ENCODE assay signal across 16 cellular contexts in the genomic region with DNA sequence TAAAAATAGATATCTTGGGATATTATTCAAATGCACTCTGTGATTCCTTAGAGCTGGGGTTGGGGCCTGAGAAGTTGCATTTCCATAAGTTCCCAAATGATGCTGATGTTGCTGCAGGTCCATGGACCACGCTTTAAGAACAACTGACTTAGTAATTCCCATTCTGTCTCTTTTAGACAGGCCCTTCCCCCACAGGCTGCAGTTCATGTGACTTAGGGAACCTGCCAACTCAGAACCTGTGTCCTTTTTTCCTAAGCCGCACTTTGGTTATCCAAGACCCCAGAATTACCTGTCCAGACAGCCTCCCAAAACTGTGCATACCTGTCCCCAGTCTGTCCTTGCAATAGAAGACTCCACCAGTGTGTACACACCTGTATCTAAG. TPM values are rescaled to one million over a fixed set of nuclear protein-coding genes. Genes with fewer than 3 reads are reported as not detected.
DNase-seq lines count a peak whose midpoint lies in the region; ATAC-seq and TF ChIP-seq lines count a peak whose summit lies in the region.
"Had no signal": no experiment of that assay in that cellular context is flagged by ENCODE, and none has a peak within 500 bp of the region (broad histone marks: within the 10 kb centered on the region; RNA-seq: fewer than 3 reads in every experiment).

No MANE protein-coding gene starts in this region.

- H3K36me3 ChIP-seq in HCT116 (ENCODE audit: control insufficient read depth in 1 of 2, insufficient read depth in 2 of 2, low read length in 2 of 2), result no peaks in the 10 kb centered on the region
- no peaks in the 10 kb centered on the region for H3K36me3 ChIP-seq in adipocyte (ENCODE audit: control insufficient read depth, insufficient read depth, low read length, severe bottlenecking)
- H3K36me3 ChIP-seq in fibroblast of lung (ENCODE audit: control insufficient read depth, insufficient read depth, low read length), result no peaks in the 10 kb centered on the region
- no peaks in the 10 kb centered on the region for H3K36me3 ChIP-seq in smooth muscle cell (ENCODE audit: low read depth)

- no peaks in the 10 kb centered on the region for H3K9me2 ChIP-seq in HCT116 (ENCODE audit: insufficient read depth)

- intact Hi-C loops in HCT116 (cut with micrococcal nuclease), result no loop called here

- H3F3A ChIP-seq in smooth muscle cell (ENCODE audit: low read depth), result peaks cover 5% of the 10 kb centered on the region

- H3K4me1 ChIP-seq in HCT116 (ENCODE audit: control insufficient read depth in 1 of 2, insufficient read depth in 2 of 2, low read length in 2 of 2), result peaks cover 14 to 34% of the 10 kb centered on the region in 2 experiments; a peak in 3 of 4 replicates
- peaks cover 35% of the 10 kb centered on the region for H3K4me1 ChIP-seq in adipocyte (ENCODE audit: control insufficient read depth, insufficient read depth, low read length)
- peaks cover 24% of the 10 kb centered on the region for H3K4me1 ChIP-seq in fibroblast of lung (ENCODE audit: control insufficient read depth, extremely low read depth, insufficient read depth, low read length)
- H3K4me1 ChIP-seq in smooth muscle cell (ENCODE audit: low read depth), result no peaks in the 10 kb centered on the region

- no TSS peak for BruUV-seq in HCT116 (replicated peaks; lab: Mats Ljungman, UMichigan)

- POLR2A ChIA-PET in HCT116 (lab: Charles Lee), result no interaction called here

- H3K27me3 ChIP-seq in HCT116 (ENCODE audit: insufficient read depth, low read length) (no peaks in the 10 kb centered on the region), adipocyte (replicated peaks; ENCODE audit: control insufficient read depth, insufficient read depth, low read length) (no peaks in the 10 kb centered on the region), fibroblast of lung (ENCODE audit: control insufficient read depth, insufficient read depth, low read length) (no peaks in the 10 kb centered on the region), smooth muscle cell (ENCODE audit: low read depth) (no peaks in the 10 kb centered on the region)

- CTCF ChIA-PET in HCT116 (lab: Charles Lee), result no interaction called here

- no peak overlapping the region for H3K4me3 ChIP-seq in HCT116 (replicated peaks in 1 of 2; ENCODE audit: low read depth in 1 of 2, low read length in 2 of 2)
- H3K4me3 ChIP-seq in adipocyte (ENCODE audit: low read length), result peak overlapping the region; percentile 31
- no peak overlapping the region for H3K4me3 ChIP-seq in fibroblast of lung (replicated peaks in 1 of 4; ENCODE audit: control extremely low read depth in 1 of 4, insufficient read depth in 1 of 4, low read depth in 3 of 4, low read length in 4 of 4)
- no peak overlapping the region for H3K4me3 ChIP-seq in smooth muscle cell

- no peak for TF ChIP-seq RAD21 in HCT116 (IDR thresholded peaks at IDR 0.05; ENCODE audit: low read depth)

- H2AFZ ChIP-seq in HCT116 (ENCODE audit: low read depth, low read length, poor library complexity, severe bottlenecking) (no peak overlapping the region), fibroblast of lung (ENCODE audit: low read length) (no peak overlapping the region), smooth muscle cell (ENCODE audit: low read depth) (no peak overlapping the region)

- RAD21 ChIA-PET in HCT116 (lab: Charles Lee; ENCODE audit: low non-redundant PET in 1 of 2, low total read pairs in 2 of 2, uncharacterized antibody in 2 of 2, unreplicated experiment in 2 of 2), result no interaction called here

- no peaks in the 10 kb centered on the region for H4K20me1 ChIP-seq in HCT116 (ENCODE audit: insufficient read depth)
- H4K20me1 ChIP-seq in fibroblast of lung (ENCODE audit: control insufficient read depth, extremely low read depth, insufficient read depth, low read length), result no peaks in the 10 kb centered on the region
- no peaks in the 10 kb centered on the region for H4K20me1 ChIP-seq in smooth muscle cell (ENCODE audit: low read depth)

- no peaks in the 10 kb centered on the region for H3K79me2 ChIP-seq in HCT116 (ENCODE audit: insufficient read depth, low read length)
- H3K79me2 ChIP-seq in fibroblast of lung (ENCODE audit: control insufficient read depth, insufficient read depth, low read length), result peaks cover 12% of the 10 kb centered on the region
- H3K79me2 ChIP-seq in smooth muscle cell (ENCODE audit: low read depth), result no peaks in the 10 kb centered on the region

- peak overlapping the region; percentile 32 for H3K4me2 ChIP-seq in HCT116 (ENCODE audit: low read length)
- H3K4me2 ChIP-seq in fibroblast of lung (ENCODE audit: extremely low read depth, insufficient read depth, low read length), result peak overlapping the region; percentile 66
- peak overlapping the region; percentile 34 for H3K4me2 ChIP-seq in smooth muscle cell

- H3K27ac ChIP-seq in HCT116 (ENCODE audit: low read depth, low read length) (peak overlapping the region; percentile 79), fibroblast of lung (ENCODE audit: insufficient read depth, low read length) (peak overlapping the region; percentile 66), smooth muscle cell (ENCODE audit: low read depth) (peak overlapping the region; percentile 79)

- H3K9me3 ChIP-seq in HCT116 (ENCODE audit: control insufficient read depth in 1 of 2, insufficient read depth in 1 of 2, low read depth in 1 of 2, low read length in 2 of 2) (peaks cover 0 to 9% of the 10 kb centered on the region in 2 experiments; a peak in 2 of 4 replicates), adipocyte (ENCODE audit: control insufficient read depth, low read length) (no peaks in the 10 kb centered on the region), fibroblast of lung (ENCODE audit: control insufficient read depth, insufficient read depth, low read depth, low read length) (no peaks in the 10 kb centered on the region), smooth muscle cell (replicated peaks; ENCODE audit: low read depth) (no peaks in the 10 kb centered on the region)

- TF ChIP-seq POLR2A in HCT116 (IDR thresholded peaks at IDR 0.05; ENCODE audit: borderline replicate concordance, extremely low read depth, insufficient read depth, insufficient read length), result no peak

- H3K9ac ChIP-seq in HCT116 (ENCODE audit: low read length), result peak overlapping the region; percentile 44
- H3K9ac ChIP-seq in adipocyte (ENCODE audit: low read length), result peak overlapping the region; percentile 71
- no peak overlapping the region for H3K9ac ChIP-seq in fibroblast of lung (ENCODE audit: insufficient read depth, low read length)
- no peak overlapping the region for H3K9ac ChIP-seq in smooth muscle cell (ENCODE audit: low read depth)

- 97% methylated on average over 2 of the region's 2 CpGs for WGBS in smooth muscle cell (ENCODE audit: low lambda C conversion rate)

- no peak for ATAC-seq in HCT116
- no peak for ATAC-seq in GM21526 (IDR thresholded peaks at IDR 0.05; ENCODE audit: low FRiP score, unreplicated experiment)
- ATAC-seq in GM21367 (IDR thresholded peaks at IDR 0.05; ENCODE audit: unreplicated experiment), result no peak
- no peak for ATAC-seq in esophagus mucosa

- no peak for TF ChIP-seq CTCF in HCT116 (IDR thresholded peaks at IDR 0.05 in 2 of 3, conservative IDR thresholded peaks at IDR 0.05 in 1 of 3; ENCODE audit: borderline replicate concordance in 1 of 3, insufficient read depth in 1 of 3, low read depth in 2 of 3, low read length in 2 of 3)
- no peak for TF ChIP-seq CTCF in fibroblast of lung (conservative IDR thresholded peaks at IDR 0.05 in 1 of 2, IDR thresholded peaks at IDR 0.05 in 1 of 2; ENCODE audit: low read depth in 1 of 2, low read length in 2 of 2)
- TF ChIP-seq CTCF in smooth muscle cell (IDR thresholded peaks at IDR 0.05; ENCODE audit: borderline replicate concordance, insufficient read depth, poor library complexity, severe bottlenecking), result no peak

- DNase-seq in HCT116 (ENCODE audit: low read depth, low spot score) (no peak), adipocyte (ENCODE audit: low read depth) (no peak), fibroblast of lung (ENCODE audit: low read depth in 2 of 2) (no peak), smooth muscle cell (lab: John Stamatoyannopoulos, UW; ENCODE audit: unreplicated experiment) (no peak), NCI-H345 (lab: John Stamatoyannopoulos, UW) (no peak)
- DNase-seq: CD8-positive, alpha-beta memory T cell; DMS 273 treated with DMSO at 0.1 percent for 48 hours; NCI-H146; NCI-H2107; NCI-H69; SHP77 had no signal

TF ChIP-seq in HCT116, 20 proteins besides CTCF, POLR2A, EP300 and RAD21:
- TF ChIP-seq EZH2 (IDR thresholded peaks at IDR 0.05) (no peak), YY1 (IDR thresholded peaks at IDR 0.05; ENCODE audit: extremely low read depth, insufficient replicate concordance, low read depth, low read length) (no peak)

RNA-seq across cellular contexts. Expression of a gene that starts 1.7 kb away (rescaled TPM):
- 0.66 TPM for total RNA-seq in HCT116 (2021; ENCODE audit: unreplicated experiment)
- 0.65 and 0.69 TPM in 2 replicates for polyA plus RNA-seq in HCT116 (2012)
- 19.0 and 45.1 TPM in 2 replicates for total RNA-seq in fibroblast of lung
- 87.4 and 137 TPM in 2 replicates for polyA plus RNA-seq in fibroblast of lung
- polyA plus RNA-seq in fibroblast of lung (2012), result 52.6 and 83.8 TPM in 2 replicates
- polyA minus RNA-seq in fibroblast of lung (ENCODE audit: low replicate concordance), result 21.0 and 23.8 TPM in 2 replicates
- 0.36 TPM in 1 of 2 replicates, not detected in the other for total RNA-seq in smooth muscle cell
- 0.29 TPM in 1 of 2 replicates, not detected in the other for polyA plus RNA-seq in smooth muscle cell
- 0.40 TPM for total RNA-seq in esophagus mucosa
- total RNA-seq: CD8-positive, alpha-beta memory T cell had no signal
- polyA plus RNA-seq: CD8-positive, alpha-beta memory T cell; IgD-negative memory B cell had no signal

RNA-seq across cellular contexts. Expression of a gene that starts 34.4 kb away (rescaled TPM):
- total RNA-seq in HCT116 (2021; ENCODE audit: unreplicated experiment) (not detected), fibroblast of lung (0.77 and 1.5 TPM in 2 replicates), smooth muscle cell (6.0 and 7.3 TPM in 2 replicates), esophagus mucosa (not detected)
- polyA plus RNA-seq in HCT116 (2012), result 0.01 TPM in 1 of 2 replicates, not detected in the other
- polyA plus RNA-seq in fibroblast of lung (1.9 and 2.7 TPM in 2 replicates), smooth muscle cell (3.2 and 4.1 TPM in 2 replicates)
- 1.2 and 1.5 TPM in 2 replicates for polyA plus RNA-seq in fibroblast of lung (2012)
- 0.22 and 1.2 TPM in 2 replicates for polyA minus RNA-seq in fibroblast of lung (ENCODE audit: low replicate concordance)
- total RNA-seq: CD8-positive, alpha-beta memory T cell; Daoy had no signal
- polyA plus RNA-seq: CD8-positive, alpha-beta memory T cell; IgD-negative memory B cell had no signal

Comparison
In these comparisons a context has a peak if more than half of its experiments do, and no peak if none do; other contexts are left out.
1. H3K9ac ChIP-seq: peak in HCT116 (single experiment) and adipocyte (single experiment); none in fibroblast of lung (single experiment) and smooth muscle cell (single experiment).
2. RNA of a gene that starts 1.7 kb away (total RNA-seq): 19.0 to 45.1 TPM in fibroblast of lung; 0.66 TPM in HCT116 (single experiment), 0.40 TPM in esophagus mucosa (single experiment) and 0.36 TPM in smooth muscle cell; every median in the first group is over 10 times any median in the second.
3. Peak in every context shown above with its lines, with median percentiles within 50 percentile points of each other: H3K27ac ChIP-seq and H3K4me2 ChIP-seq.